Comparison of ENCODE assay signal across 25 cellular contexts in genomic region chr16:24997665-24998064, GRCh38. TPM values are rescaled to one million over a fixed set of nuclear protein-coding genes. Genes with fewer than 3 reads are reported as not detected.
DNase-seq lines count a peak whose midpoint lies in the region; ATAC-seq and TF ChIP-seq lines count a peak whose summit lies in the region.
"Had no signal": no experiment of that assay in that cellular context is flagged by ENCODE, and none has a peak within 500 bp of the region (broad histone marks: within the 10 kb centered on the region; RNA-seq: fewer than 3 reads in every experiment).

No MANE protein-coding gene starts in this region.

- H3K36me3 ChIP-seq in heart right ventricle: no peaks in the 10 kb centered on the region
- H3K36me3 ChIP-seq in Peyer's patch: no peaks in the 10 kb centered on the region
- no peaks in the 10 kb centered on the region for H3K36me3 ChIP-seq in tibial artery
- H3K36me3 ChIP-seq in breast epithelium: no peaks in the 10 kb centered on the region
- H3K36me3 ChIP-seq: left lung, tibial nerve had no signal

- no peaks in the 10 kb centered on the region for H3K9me3 ChIP-seq in heart right ventricle
- H3K9me3 ChIP-seq in Peyer's patch: no peaks in the 10 kb centered on the region
- no peaks in the 10 kb centered on the region for H3K9me3 ChIP-seq in tibial artery
- no peaks in the 10 kb centered on the region for H3K9me3 ChIP-seq in breast epithelium
- H3K9me3 ChIP-seq: left lung, tibial nerve had no signal

- intact Hi-C loops in heart right ventricle (cut with DNase I) (no loop called here), cardiac septum (cut with DNase I) (no loop called here), tibial artery (cut with DNase I; ENCODE audit: low total_unique reads) (no loop called here), breast epithelium (cut with DNase I; ENCODE audit: low total_unique reads) (no loop called here)

- no peaks in the 10 kb centered on the region for H3K9me3 Mint-ChIP-seq in naive B cell
- H3K9me3 Mint-ChIP-seq: nephron had no signal

- ATAC-seq in heart right ventricle (no peak), naive B cell (ENCODE audit: low read depth in 2 of 2) (no peak)
- ATAC-seq: left lung, SK-N-SH treated with all-trans-retinoic acid at 6 μM for 48 hours had no signal

- H3K4me3 Mint-ChIP-seq in naive B cell: peak overlapping the region in 7 of 8 donors; percentile 16 to 85 (median 69)
- H3K4me3 Mint-ChIP-seq: nephron had no signal

- H3K4me1 ChIP-seq in heart right ventricle (peaks cover 20 to 100% (median 90%) of the 10 kb centered on the region in 9 donors), Peyer's patch (peaks cover 0 to 76% (median 18%) of the 10 kb centered on the region in 4 donors), tibial artery (peaks cover 0 to 93% (median 73%) of the 10 kb centered on the region in 4 donors), breast epithelium (peaks cover 0 to 5% of the 10 kb centered on the region in 2 donors)

- H3K4me3 ChIP-seq in heart right ventricle (no peak overlapping the region), Peyer's patch (no peak overlapping the region), tibial artery (no peak overlapping the region), breast epithelium (no peak overlapping the region)
- H3K4me3 ChIP-seq: GM23248, left lung, tibial nerve had no signal

- peaks cover 9 to 13% of the 10 kb centered on the region in 2 donors for H3K36me3 Mint-ChIP-seq in naive B cell

- TF ChIP-seq POLR2A in Peyer's patch (IDR thresholded peaks at IDR 0.05): no peak
- TF ChIP-seq POLR2A in breast epithelium (IDR thresholded peaks at IDR 0.05): no peak

- 79 to 84% methylated on average over 5 of the region's 5 CpGs for WGBS in heart right ventricle, 2 donors

- TF ChIP-seq CTCF in heart right ventricle (IDR thresholded peaks at IDR 0.05) (no peak), Peyer's patch (IDR thresholded peaks at IDR 0.05) (no peak), tibial artery (IDR thresholded peaks at IDR 0.05) (no peak), breast epithelium (IDR thresholded peaks at IDR 0.05) (no peak)

- peaks cover 64 to 95% (median 90%) of the 10 kb centered on the region in 3 donors for H3K4me1 Mint-ChIP-seq in naive B cell

- no peaks in the 10 kb centered on the region for H3K27me3 Mint-ChIP-seq in naive B cell
- H3K27me3 Mint-ChIP-seq: progenitor cell of endocrine pancreas had no signal

- no peaks in the 10 kb centered on the region for H3K27me3 ChIP-seq in heart right ventricle
- no peaks in the 10 kb centered on the region for H3K27me3 ChIP-seq in Peyer's patch
- no peaks in the 10 kb centered on the region for H3K27me3 ChIP-seq in tibial artery
- no peaks in the 10 kb centered on the region for H3K27me3 ChIP-seq in breast epithelium
- H3K27me3 ChIP-seq: left lung, tibial nerve had no signal

- peak overlapping the region; percentile 77 to 98 (median 94) for H3K27ac Mint-ChIP-seq in naive B cell
- H3K27ac Mint-ChIP-seq: nephron had no signal

- DNase-seq in heart right ventricle (no peak), cardiac septum (ENCODE audit: low spot score) (no peak), Peyer's patch (no peak), naive B cell (no peak), tibial artery (no peak), breast epithelium (ENCODE audit: low spot score in 2 of 2) (no peak), NCI-H2029 treated with DMSO at 0.1 percent for 48 hours (lab: John Stamatoyannopoulos, UW) (no peak)
- DNase-seq in activated CD4-positive, alpha-beta T cell treated with anti-CD3 and anti-CD28 coated beads, Interleukin-2, amount 50 U/mL, for 4 hours: no peak
- DNase-seq: activated CD4-positive, alpha-beta T cell treated with anti-CD3 and anti-CD28 coated beads, Interleukin-2, amount 50 U/mL, for 1 hour; activated CD8-positive, alpha-beta memory T cell treated with anti-CD3 and anti-CD28 coated beads, Interleukin-2, amount 50 U/mL, for 48 hours; activated gamma-delta T cell treated with Interleukin-2 at 50 U/mL for 16 hours; amniotic stem cell; dermis blood vessel endothelial cell; GM23248; left lung; midbrain; NCI-H2171 treated with DMSO at 0.1 percent for 48 hours; NCI-H526; stimulated activated naive CD4-positive, alpha-beta T cell had no signal

- H3K27ac ChIP-seq in heart right ventricle: peak overlapping the region in 7 of 10 donors; percentile 34 to 92 (median 85)
- peak overlapping the region in 3 of 4 donors; percentile 8 to 20 (median 17) for H3K27ac ChIP-seq in Peyer's patch
- peak overlapping the region; percentile 61 to 64 for H3K27ac ChIP-seq in tibial artery
- H3K27ac ChIP-seq in breast epithelium: no peak overlapping the region
- H3K27ac ChIP-seq: C4-2B, GM23248, left lung, tibial nerve, VCaP had no signal

RNA-seq across cellular contexts. Expression of gene ARHGAP17, which starts 17.5 kb away (rescaled TPM):
- total RNA-seq in heart right ventricle (10 to 100 TPM; 45.7 to 95.9 (median 76.2) TPM), cardiac septum (66.2 TPM), Peyer's patch (100 to 1,000 TPM in 3 of 4 donors, 10 to 100 TPM in 1; 75.9 to 181 (median 136) TPM), breast epithelium (10 to 100 TPM; 40.8 to 43.6 (median 43.6) TPM)
- polyA plus RNA-seq in heart right ventricle (10 to 100 TPM; 30.4 to 54.7 TPM), naive B cell (ENCODE audit: low read depth in 6 of 6) (100 to 1,000 TPM in 4 of 6 donors, 10 to 100 TPM in 2; 90.5 to 200 (median 115) TPM)

Comparison
In these comparisons a context has a peak if more than half of its experiments do, and no peak if none do; other contexts are left out.
1. H3K27ac ChIP-seq: peak in heart right ventricle (7 of 10), Peyer's patch (3 of 4) and tibial artery (2 of 2); none in breast epithelium (0 of 2).